Comparison of ENCODE assay signal across 19 cellular contexts in the genomic region with DNA sequence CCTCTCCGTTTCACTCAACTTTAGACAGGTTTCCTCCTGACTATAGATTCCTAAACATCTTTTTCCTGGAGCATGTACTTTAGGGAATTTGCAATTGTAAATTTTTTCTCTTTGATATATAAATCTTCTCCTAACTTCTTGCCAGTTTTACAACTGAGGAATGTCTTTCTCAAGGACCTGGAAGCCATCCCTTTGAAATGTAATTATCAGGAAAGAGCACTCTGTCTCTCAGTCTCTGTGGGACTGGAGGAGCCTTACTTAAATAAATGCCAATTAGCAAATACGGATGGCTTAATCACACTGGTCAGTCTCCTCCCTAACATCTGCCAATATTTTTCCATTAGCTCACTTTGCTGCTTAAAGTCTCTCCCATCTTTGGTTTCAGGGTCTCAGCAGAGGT.
DNase-seq lines count a peak whose midpoint lies in the region; TF ChIP-seq lines count a peak whose summit lies in the region.
"Had no signal": no experiment of that assay in that cellular context is flagged by ENCODE, and none has a peak within 500 bp of the region (broad histone marks: within the 10 kb centered on the region; RNA-seq: fewer than 3 reads in every experiment).

No MANE protein-coding gene starts in this region.

- no peak for TF ChIP-seq POLR2A in adrenal gland (IDR thresholded peaks at IDR 0.05)

- H3K36me3 ChIP-seq in HUES64 (ENCODE audit: insufficient read depth, low read length) (no peaks in the 10 kb centered on the region), WERI-Rb-1 (no peaks in the 10 kb centered on the region), iPS-20b (ENCODE audit: insufficient read depth, low read depth, low read length) (no peaks in the 10 kb centered on the region), adrenal gland (replicated peaks in 1 of 2) (no peaks in the 10 kb centered on the region)
- H3K36me3 ChIP-seq: BLaER1 treated with 17β-estradiol and CSF1 and Interleukin-3, amounts not matched to agents 10 nM and 100 nM had no signal

- H3K27me3 ChIP-seq in HUES64 (ENCODE audit: insufficient read depth, low read length) (no peaks in the 10 kb centered on the region), WERI-Rb-1 (ENCODE audit: insufficient read depth, low read depth, severe bottlenecking) (no peaks in the 10 kb centered on the region), iPS-20b (ENCODE audit: insufficient read depth, low read length) (no peaks in the 10 kb centered on the region), adrenal gland (no peaks in the 10 kb centered on the region)
- H3K27me3 ChIP-seq: BLaER1 treated with 17β-estradiol and CSF1 and Interleukin-3, amounts not matched to agents 10 nM and 100 nM had no signal

- H3K4me1 ChIP-seq in HUES64 (ENCODE audit: insufficient read depth, low read length) (peaks cover 51% of the 10 kb centered on the region), iPS-20b (ENCODE audit: insufficient read depth, low read length) (peaks cover 12% of the 10 kb centered on the region; the same call in 1 of the 2 replicates), adrenal gland (replicated peaks in 1 of 2) (no peaks in the 10 kb centered on the region)
- H3K4me1 ChIP-seq: BLaER1 treated with 17β-estradiol and CSF1 and Interleukin-3, amounts not matched to agents 10 nM and 100 nM had no signal

- 9% methylated on average over 2 of the region's 2 CpGs for WGBS in HUES64
- WGBS in adrenal gland, 4 donors, result 35 to 45% (median 38%) methylated on average over 2 of the region's 2 CpGs

- H3K9ac ChIP-seq in HUES64 (ENCODE audit: low read depth, low read length), result no peak overlapping the region
- H3K9ac ChIP-seq in iPS-20b (ENCODE audit: low read depth, low read length), result no peak overlapping the region
- H3K9ac ChIP-seq: BLaER1 treated with 17β-estradiol and CSF1 and Interleukin-3, amounts not matched to agents 10 nM and 100 nM had no signal

- DNase-seq in ELF-1 (ENCODE audit: low read depth, low spot score) (peak; percentile 9), WERI-Rb-1 (peak; percentile 9), adrenal gland (no peak), DMS79 (lab: John Stamatoyannopoulos, UW) (no peak), NCI-H345 (lab: John Stamatoyannopoulos, UW) (no peak)
- DNase-seq: CD8-positive, alpha-beta T cell; DND-41; HCEC 1CT; KBM-7; NCI-H1105; NCI-H1694; NCI-H2081 treated with DMSO at 0.1 percent for 48 hours; NCI-H226; OCI-M1; Right ventricle myocardium superior had no signal

- peak overlapping the region; percentile 37; the same call in 1 of the 2 replicates for H3K27ac ChIP-seq in HUES64 (ENCODE audit: low read depth, low read length)
- no peak overlapping the region for H3K27ac ChIP-seq in WERI-Rb-1
- H3K27ac ChIP-seq in iPS-20b (ENCODE audit: low read length), result no peak overlapping the region
- H3K27ac ChIP-seq in adrenal gland, result no peak overlapping the region
- H3K27ac ChIP-seq: BLaER1 treated with 17β-estradiol and CSF1 and Interleukin-3, amounts not matched to agents 10 nM and 100 nM; SK-N-MC had no signal

- intact Hi-C loops in adrenal gland (cut with DNase I), result no loop called here

- H3K9me3 ChIP-seq in HUES64 (ENCODE audit: insufficient read depth, low read depth, low read length) (no peaks in the 10 kb centered on the region), WERI-Rb-1 (ENCODE audit: severe bottlenecking) (no peaks in the 10 kb centered on the region), iPS-20b (ENCODE audit: insufficient read depth, low read depth, low read length) (no peaks in the 10 kb centered on the region), adrenal gland (replicated peaks in 1 of 3) (no peaks in the 10 kb centered on the region)
- H3K9me3 ChIP-seq: BLaER1 treated with 17β-estradiol and CSF1 and Interleukin-3, amounts not matched to agents 10 nM and 100 nM had no signal

- no peak for TF ChIP-seq CTCF in WERI-Rb-1 (IDR thresholded peaks at IDR 0.05; ENCODE audit: low read depth, low read length)
- TF ChIP-seq CTCF in adrenal gland (IDR thresholded peaks at IDR 0.05), result no peak

- H3K4me3 ChIP-seq in HUES64 (ENCODE audit: low read length) (no peak overlapping the region), WERI-Rb-1 (ENCODE audit: low read depth, low read length) (no peak overlapping the region), iPS-20b (ENCODE audit: low read length) (peak overlapping the region; percentile 10), adrenal gland (no peak overlapping the region)
- H3K4me3 ChIP-seq: BLaER1 treated with 17β-estradiol and CSF1 and Interleukin-3, amounts not matched to agents 10 nM and 100 nM; SK-N-MC had no signal

Comparison
In these comparisons a context has a peak if more than half of its experiments do, and no peak if none do; other contexts are left out.
1. DNase-seq: peak in ELF-1 (single experiment) and WERI-Rb-1 (single experiment); none in adrenal gland (0 of 7), DMS79 (single experiment) and NCI-H345 (single experiment).